In the genomic region with DNA sequence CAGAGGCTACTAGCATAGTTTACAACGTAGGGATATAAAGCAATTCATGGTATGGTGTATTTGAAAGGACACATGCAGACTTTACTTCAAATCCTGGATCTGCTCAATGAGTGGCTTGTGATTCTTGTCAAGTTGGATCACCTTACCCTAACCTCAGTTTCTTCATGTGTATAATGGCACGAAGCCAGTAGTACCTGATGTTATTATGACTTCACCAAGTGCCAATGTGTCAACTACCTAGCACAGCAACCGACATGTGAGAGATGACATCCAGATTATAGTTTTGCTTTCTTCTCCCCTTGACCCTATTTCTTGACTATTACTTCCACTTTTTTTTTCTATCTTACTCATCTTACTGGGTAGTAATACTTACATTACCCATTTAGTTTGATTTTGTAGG, we compare ENCODE assay signal across 27 cellular contexts.
"Had no signal": no experiment of that assay in that cellular context is flagged by ENCODE, and none has a peak within 500 bp of the region (broad histone marks: within the 10 kb centered on the region; RNA-seq: fewer than 3 reads in every experiment).

No MANE protein-coding gene starts in this region.

- H3K27me3 ChIP-seq: dorsolateral prefrontal cortex, esophagus muscularis mucosa, foreskin keratinocyte, gastroesophageal sphincter, heart left ventricle, hepatocyte, left lung, neural progenitor cell, right atrium auricular region, suprapubic skin, transverse colon, upper lobe of right lung, uterus had no signal

- H3K79me2 ChIP-seq: parathyroid adenoma had no signal

- H3K4me1 ChIP-seq: foreskin keratinocyte, left lung, parathyroid adenoma, suprapubic skin, transverse colon, upper lobe of right lung, uterus had no signal

- H3K4me3 ChIP-seq: dorsolateral prefrontal cortex, esophagus muscularis mucosa, gastroesophageal sphincter, heart left ventricle, hepatocyte, left lung, neural progenitor cell, right atrium auricular region, smooth muscle cell, suprapubic skin, transverse colon, upper lobe of right lung, uterus had no signal

- H3K4me2 ChIP-seq: hepatocyte, neural progenitor cell, smooth muscle cell had no signal

- DNase-seq: dorsolateral prefrontal cortex; effector CD4-positive, alpha-beta T cell; foreskin keratinocyte; heart left ventricle; kidney; left cardiac atrium; left lung; mesendoderm; midbrain; naive thymus-derived CD4-positive, alpha-beta T cell; stimulated activated CD4-positive, alpha-beta T cell treated with anti-CD3 and anti-CD28 coated beads, Interleukin-12 subunit alpha, Interleukin-12 subunit beta, amount 100 ng/mL, for 4 hours; stimulated activated CD4-positive, alpha-beta T cell treated with anti-CD3 and anti-CD28 coated beads, Interleukin-1b, Interleukin-23, amount 100 ng/mL, for 48 hours; stimulated activated CD4-positive, alpha-beta T cell treated with anti-CD3 and anti-CD28 coated beads, Interleukin-4, amount 100 ng/mL, for 1 hour; stimulated activated CD8-positive, alpha-beta memory T cell treated with anti-CD3 and anti-CD28 coated beads, Interleukin-4, amount 100 ng/mL, for 48 hours; stimulated activated naive CD4-positive, alpha-beta T cell; stimulated activated naive CD8-positive, alpha-beta T cell treated with anti-CD3 and anti-CD28 coated beads, Interleukin-15, amount 100 ng/mL, for 72 hours; transverse colon; upper lobe of right lung; uterus had no signal

- H3K27ac ChIP-seq: dorsolateral prefrontal cortex, esophagus muscularis mucosa, foreskin keratinocyte, gastroesophageal sphincter, heart left ventricle, hepatocyte, left lung, neural progenitor cell, parathyroid adenoma, right atrium auricular region, suprapubic skin, transverse colon, upper lobe of right lung, uterus had no signal

- H2AFZ ChIP-seq: hepatocyte, neural progenitor cell, parathyroid adenoma had no signal

- H3K9ac ChIP-seq: neural progenitor cell, parathyroid adenoma had no signal

- H3K9me3 ChIP-seq: esophagus muscularis mucosa, gastroesophageal sphincter, heart left ventricle, left lung, right atrium auricular region, suprapubic skin, transverse colon, upper lobe of right lung, uterus had no signal

- H3K36me3 ChIP-seq: esophagus muscularis mucosa, gastroesophageal sphincter, heart left ventricle, left lung, neural progenitor cell, right atrium auricular region, suprapubic skin, transverse colon, upper lobe of right lung, uterus had no signal
